27 cellular contexts compared by ENCODE assay signal in the genomic region with DNA sequence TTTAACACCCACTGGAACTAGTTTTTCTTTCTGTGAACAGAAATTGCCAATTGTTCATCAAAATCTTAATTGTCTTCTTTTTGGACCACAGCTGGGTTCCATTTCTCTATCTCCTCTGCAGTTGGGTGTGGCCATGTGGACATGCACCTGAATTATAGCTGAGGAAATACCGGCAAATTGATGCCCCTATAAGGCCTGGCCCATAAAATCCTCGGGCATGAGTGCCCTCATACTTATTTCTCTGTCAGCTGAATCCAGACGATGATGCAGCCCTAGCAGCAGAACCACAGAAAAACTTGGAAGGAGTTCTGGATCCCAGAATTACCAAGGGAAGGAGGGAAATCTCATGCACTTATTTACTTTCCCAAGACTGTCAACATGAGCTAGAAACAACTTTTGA.
"Had no signal": no experiment of that assay in that cellular context is flagged by ENCODE, and none has a peak within 500 bp of the region (broad histone marks: within the 10 kb centered on the region; RNA-seq: fewer than 3 reads in every experiment).

No MANE protein-coding gene starts in this region.

- H3K27ac ChIP-seq: colonic mucosa, coronary artery, dorsolateral prefrontal cortex, epithelial cell of prostate, esophagus muscularis mucosa, esophagus squamous epithelium, foreskin keratinocyte, gastrocnemius medialis, gastroesophageal sphincter, heart left ventricle, heart right ventricle had no signal

- DNase-seq: colonic mucosa; cortex of kidney; dermis blood vessel endothelial cell; dorsolateral prefrontal cortex; effector CD4-positive, alpha-beta T cell; effector CD8-positive, alpha-beta T cell; effector memory CD4-positive, alpha-beta T cell; effector memory CD8-positive, alpha-beta T cell; endodermal cell; erythroblast; esophagus squamous epithelium; foreskin fibroblast; foreskin keratinocyte; foreskin melanocyte; gastrocnemius medialis; glutamatergic neuron; head of caudate nucleus; heart left ventricle; heart right ventricle had no signal

- H3K36me3 ChIP-seq: colonic mucosa, esophagus muscularis mucosa, esophagus squamous epithelium, gastrocnemius medialis, gastroesophageal sphincter, heart left ventricle, heart right ventricle had no signal

- H3K4me1 ChIP-seq: colonic mucosa, esophagus muscularis mucosa, esophagus squamous epithelium, foreskin keratinocyte, gastroesophageal sphincter had no signal

- H3K27me3 ChIP-seq: colonic mucosa, esophagus muscularis mucosa, esophagus squamous epithelium, foreskin keratinocyte, gastrocnemius medialis, gastroesophageal sphincter, heart right ventricle had no signal

- H3K9me3 ChIP-seq: colonic mucosa, esophagus muscularis mucosa, esophagus squamous epithelium, gastrocnemius medialis had no signal

- FAIRE-seq: colon, endometrium, endothelial cell of umbilical vein, frontal cortex had no signal

- H3K4me3 ChIP-seq: colonic mucosa, coronary artery, dorsolateral prefrontal cortex, esophagus muscularis mucosa, esophagus squamous epithelium, gastrocnemius medialis, gastroesophageal sphincter, heart left ventricle, heart right ventricle had no signal
